In genomic region chr2:241627675-241628074, GRCh38 we compare ENCODE assay signal across 22 cellular contexts.
"Had no signal": no experiment of that assay in that cellular context is flagged by ENCODE, and none has a peak within 500 bp of the region (broad histone marks: within the 10 kb centered on the region; RNA-seq: fewer than 3 reads in every experiment).

No MANE protein-coding gene starts in this region.

- H3K27me3 ChIP-seq: body of pancreas, colonic mucosa, ovary, spleen, upper lobe of left lung had no signal

- H3K4me1 ChIP-seq: colonic mucosa, upper lobe of left lung had no signal

- ATAC-seq: body of pancreas; left lobe of liver; stimulated activated naive B cell treated with anti-CD40 and anti-IgM and Interleukin-4, amounts not matched to agents 10 μg/mL and 1 μg/mL and 100 μg/mL, for 72 hours had no signal

- H3K4me3 ChIP-seq: body of pancreas, colonic mucosa, lung, ovary, spleen, thoracic aorta, upper lobe of left lung had no signal

- H3K27ac Mint-ChIP-seq: activated naive CD8-positive, alpha-beta T cell treated with anti-CD3 and anti-CD28 coated beads, Interleukin-2, amount 10 ng/mL, durations not matched to agents 7 days and 5 days had no signal

- H3K27ac ChIP-seq: colonic mucosa, ovary, spleen, thoracic aorta, upper lobe of left lung, VCaP had no signal

- DNase-seq: activated CD4-positive, alpha-beta T cell treated with anti-CD3 and anti-CD28 coated beads for 1 hour; activated CD4-positive, alpha-beta T cell treated with anti-CD3 and anti-CD28 coated beads, Interleukin-2, amount 50 U/mL, for 48 hours; activated gamma-delta T cell treated with Interleukin-2 at 50 U/mL for 16 hours; activated naive CD8-positive, alpha-beta T cell treated with anti-CD3 and anti-CD28 coated beads, Interleukin-2, amount 10 ng/mL, durations not matched to agents 7 days and 5 days; amygdala; body of pancreas; central memory CD4-positive, alpha-beta T cell; colonic mucosa; foreskin melanocyte; glutamatergic neuron; hypothalamus; islet precursor cell; ovary; spleen; stimulated activated CD4-positive, alpha-beta T cell treated with anti-CD3 and anti-CD28 coated beads, Interleukin-4, amount 100 ng/mL, for 4 hours; stimulated activated naive B cell treated with anti-CD40 and anti-IgM and Interleukin-4, amounts not matched to agents 10 μg/mL and 1 μg/mL and 100 μg/mL, for 72 hours; T-helper 2 cell; upper lobe of left lung had no signal

- H3K9me3 ChIP-seq: body of pancreas, colonic mucosa, ovary, spleen, thoracic aorta, upper lobe of left lung had no signal

- H3K4me3 Mint-ChIP-seq: activated naive CD8-positive, alpha-beta T cell treated with anti-CD3 and anti-CD28 coated beads, Interleukin-2, amount 10 ng/mL, durations not matched to agents 7 days and 5 days; stimulated activated naive B cell treated with anti-CD40 and anti-IgM and Interleukin-4, amounts not matched to agents 10 μg/mL and 1 μg/mL and 100 μg/mL, for 72 hours had no signal

- H3K36me3 ChIP-seq: colonic mucosa, ovary had no signal

- H3K9me3 Mint-ChIP-seq: activated naive CD8-positive, alpha-beta T cell treated with anti-CD3 and anti-CD28 coated beads, Interleukin-2, amount 10 ng/mL, durations not matched to agents 7 days and 5 days; stimulated activated naive B cell treated with anti-CD40 and anti-IgM and Interleukin-4, amounts not matched to agents 10 μg/mL and 1 μg/mL and 100 μg/mL, for 72 hours had no signal

- H3K4me1 Mint-ChIP-seq: activated naive CD8-positive, alpha-beta T cell treated with anti-CD3 and anti-CD28 coated beads, Interleukin-2, amount 10 ng/mL, durations not matched to agents 7 days and 5 days had no signal

- H3K27me3 Mint-ChIP-seq: activated naive CD8-positive, alpha-beta T cell treated with anti-CD3 and anti-CD28 coated beads, Interleukin-2, amount 10 ng/mL, durations not matched to agents 7 days and 5 days; stimulated activated naive B cell treated with anti-CD40 and anti-IgM and Interleukin-4, amounts not matched to agents 10 μg/mL and 1 μg/mL and 100 μg/mL, for 72 hours had no signal
